ENCODE assay signal across 9 cellular contexts in genomic region chr9:75855509-75855908, GRCh38. TPM values are rescaled to one million over a fixed set of nuclear protein-coding genes. Genes with fewer than 3 reads are reported as not detected.
DNase-seq lines count a peak whose midpoint lies in the region; ATAC-seq and TF ChIP-seq lines count a peak whose summit lies in the region.
"Had no signal": no experiment of that assay in that cellular context is flagged by ENCODE, and none has a peak within 500 bp of the region (broad histone marks: within the 10 kb centered on the region; RNA-seq: fewer than 3 reads in every experiment).

No MANE protein-coding gene starts in this region.

- no peaks in the 10 kb centered on the region for H3K4me1 ChIP-seq in left lung

- no peaks in the 10 kb centered on the region for H3K27me3 ChIP-seq in left lung

- H3K27ac Mint-ChIP-seq in HFFc6 = no peak overlapping the region
- H3K27ac Mint-ChIP-seq: activated B cell treated with CpG ODN at 0.5 μM for 24 hours had no signal

- H3K27me3 Mint-ChIP-seq in HFFc6 (ENCODE audit: insufficient read depth) = peaks cover 6% of the 10 kb centered on the region

- TF ChIP-seq CTCF in HFFc6 (IDR thresholded peaks at IDR 0.05) (peak; percentile 60; the same call in 1 of the 2 replicates), left lung (IDR thresholded peaks at IDR 0.05) (peak; percentile 21 to 30)

- H3K9me3 Mint-ChIP-seq in HFFc6 = no peaks in the 10 kb centered on the region
- H3K9me3 Mint-ChIP-seq: activated B cell treated with CpG ODN at 0.5 μM for 24 hours had no signal

- intact Hi-C loops in left lung (cut with DNase I) = no loop called here

- no peak overlapping the region for H3K4me3 ChIP-seq in left lung

- H3K9me3 ChIP-seq in left lung = no peaks in the 10 kb centered on the region

- H3K4me3 Mint-ChIP-seq in HFFc6 = no peak overlapping the region
- H3K4me3 Mint-ChIP-seq: activated B cell treated with CpG ODN at 0.5 μM for 24 hours had no signal

- H3K36me3 ChIP-seq in left lung = no peaks in the 10 kb centered on the region

- no peaks in the 10 kb centered on the region for H3K36me3 Mint-ChIP-seq in HFFc6 (ENCODE audit: low read depth)

- DNase-seq in Ammon's horn (ENCODE audit: low spot score) = peak; percentile 20
- DNase-seq in HFFc6 = no peak
- DNase-seq in amniotic epithelial cell (ENCODE audit: low read depth) = peak; percentile 12
- no peak for DNase-seq in left lung
- no peak for DNase-seq in hippocampal formation (lab: John Stamatoyannopoulos, UW)
- no peak for DNase-seq in stimulated activated CD4-positive, alpha-beta T cell treated with anti-CD3 and anti-CD28 coated beads, Interleukin-4, amount 100 ng/mL, for 24 hours
- DNase-seq: activated B cell treated with CpG ODN at 0.5 μM for 24 hours had no signal

- ATAC-seq in left lung (peak; percentile 50), GM18502 (IDR thresholded peaks at IDR 0.05; ENCODE audit: poor library complexity, unreplicated experiment) (no peak), HG03469 (IDR thresholded peaks at IDR 0.05; ENCODE audit: unreplicated experiment) (no peak)

- H3K4me1 Mint-ChIP-seq in HFFc6 (ENCODE audit: low read depth) = no peaks in the 10 kb centered on the region
- H3K4me1 Mint-ChIP-seq: activated B cell treated with CpG ODN at 0.5 μM for 24 hours had no signal

- no peak overlapping the region for H3K27ac ChIP-seq in left lung

RNA-seq across cellular contexts. Expression of gene PCSK5, which starts 35.0 kb away (rescaled TPM):
- total RNA-seq in HFFc6 (2021; fragmentation: NEBNext Ultra II Directional; extraction: Animal tissue kit (Norgen Biotek cat#: 25700)) = under 1 TPM; 0.18 to 0.36 (median 0.22) TPM
- 10 to 100 TPM; 18.7 to 20.3 TPM for total RNA-seq in left lung
- total RNA-seq: activated B cell treated with CpG ODN at 0.5 μM for 24 hours had no signal

Comparison
In these comparisons a context has a peak if more than half of its experiments do, and no peak if none do; other contexts are left out.
1. DNase-seq: peak in Ammon's horn (single experiment) and amniotic epithelial cell (single experiment); none in HFFc6 (single experiment), left lung (0 of 2), hippocampal formation (0 of 2) and stimulated activated CD4-positive, alpha-beta T cell treated with anti-CD3 and anti-CD28 coated beads, Interleukin-4, amount 100 ng/mL, for 24 hours (single experiment).
2. RNA of gene PCSK5, which starts 35.0 kb away (total RNA-seq): 18.7 to 20.3 TPM in left lung; 0.18 to 0.36 TPM in HFFc6; every median in the first group is over 10 times any median in the second.